In the genomic region with DNA sequence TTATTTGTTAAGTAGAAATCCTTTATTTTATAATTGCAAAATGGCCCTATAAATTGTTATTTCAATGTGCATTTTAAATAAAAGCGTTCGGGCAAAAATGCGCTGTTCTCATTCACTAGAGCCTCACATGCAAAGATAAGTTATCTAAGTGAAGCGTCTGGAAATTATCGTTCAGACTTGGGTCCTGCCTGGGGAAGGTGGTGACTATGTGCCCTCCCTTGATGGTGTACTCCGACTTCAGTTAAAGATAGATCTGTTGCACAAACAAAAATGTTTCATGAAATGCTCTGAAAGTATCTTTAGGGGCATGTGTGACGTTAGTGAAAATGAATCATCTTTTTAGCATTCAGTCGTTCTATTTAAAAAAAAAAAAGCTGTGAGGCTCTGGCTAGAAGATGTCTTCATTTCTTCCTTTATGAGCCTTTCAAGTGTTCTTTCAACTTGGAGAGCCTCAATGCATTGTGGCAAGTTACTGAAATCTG, we compare ENCODE assay signal across 8 cellular contexts.
A peak's percentile ranks its signal among the peaks of the same experiment; 100 is the strongest.
DNase-seq lines count a peak whose midpoint lies in the region; ATAC-seq and TF ChIP-seq lines count a peak whose summit lies in the region.

No MANE protein-coding gene starts in this region.

- peak overlapping the region; percentile 81 for H3K27ac ChIP-seq in vagina

- intact Hi-C loops in vagina (cut with DNase I) = no loop called here

- peak; percentile 37 for DNase-seq in stimulated activated CD4-positive, alpha-beta T cell treated with anti-CD3 and anti-CD28 coated beads, Interleukin-1b, Interleukin-23, amount 100 ng/mL, for 48 hours
- DNase-seq in stimulated activated CD4-positive, alpha-beta T cell treated with anti-CD3 and anti-CD28 coated beads, Interleukin-2, amount 100 ng/mL, for 24 hours = no peak
- DNase-seq in hepatic stellate cell (ENCODE audit: low spot score) = peak; percentile 53
- no peak for DNase-seq in vagina (ENCODE audit: extremely low spot score in 2 of 2)
- no peak for DNase-seq in NCI-H1930 (lab: John Stamatoyannopoulos, UW)
- no peak for DNase-seq in dedifferentiated amniotic fluid mesenchymal stem cell (ENCODE audit: extremely low spot score)

- H3K4me3 Mint-ChIP-seq in activated T-helper 17 cell treated with anti-CD3 and anti-CD28 coated beads, Interleukin-2, amount 50 U/mL, for 72 hours = peak overlapping the region; percentile 13

- no peak overlapping the region for H3K4me3 ChIP-seq in vagina

- no peaks in the 10 kb centered on the region for H3K9me3 Mint-ChIP-seq in activated T-helper 17 cell treated with anti-CD3 and anti-CD28 coated beads, Interleukin-2, amount 50 U/mL, for 72 hours

- no peaks in the 10 kb centered on the region for H3K36me3 Mint-ChIP-seq in activated T-helper 17 cell treated with anti-CD3 and anti-CD28 coated beads, Interleukin-2, amount 50 U/mL, for 72 hours (ENCODE audit: low read depth)

- H3K4me1 Mint-ChIP-seq in activated T-helper 17 cell treated with anti-CD3 and anti-CD28 coated beads, Interleukin-2, amount 50 U/mL, for 72 hours = peaks cover 57% of the 10 kb centered on the region

- no peaks in the 10 kb centered on the region for H3K36me3 ChIP-seq in vagina

- TF ChIP-seq POLR2A in vagina (IDR thresholded peaks at IDR 0.05) = no peak

- no peaks in the 10 kb centered on the region for H3K27me3 Mint-ChIP-seq in activated T-helper 17 cell treated with anti-CD3 and anti-CD28 coated beads, Interleukin-2, amount 50 U/mL, for 72 hours

- peak; percentile 71 for ATAC-seq in activated T-helper 17 cell treated with anti-CD3 and anti-CD28 coated beads, Interleukin-2, amount 50 U/mL, for 72 hours (replicated peaks)
- no peak for ATAC-seq in HG03439 (IDR thresholded peaks at IDR 0.05; ENCODE audit: unreplicated experiment)

- H3K27ac Mint-ChIP-seq in activated T-helper 17 cell treated with anti-CD3 and anti-CD28 coated beads, Interleukin-2, amount 50 U/mL, for 72 hours = peak overlapping the region; percentile 77

- no peaks in the 10 kb centered on the region for H3K27me3 ChIP-seq in vagina

- no peaks in the 10 kb centered on the region for H3K9me3 ChIP-seq in vagina

- peaks cover 80% of the 10 kb centered on the region for H3K4me1 ChIP-seq in vagina

- no peak for TF ChIP-seq CTCF in vagina (IDR thresholded peaks at IDR 0.05)

Comparison
In these comparisons a context has a peak if more than half of its experiments do, and no peak if none do; other contexts are left out.
1. DNase-seq: peak in stimulated activated CD4-positive, alpha-beta T cell treated with anti-CD3 and anti-CD28 coated beads, Interleukin-1b, Interleukin-23, amount 100 ng/mL, for 48 hours (single experiment) and hepatic stellate cell (single experiment); none in stimulated activated CD4-positive, alpha-beta T cell treated with anti-CD3 and anti-CD28 coated beads, Interleukin-2, amount 100 ng/mL, for 24 hours (0 of 2), vagina (0 of 2), NCI-H1930 (0 of 2) and dedifferentiated amniotic fluid mesenchymal stem cell (single experiment).